ENCODE assay signal across 21 cellular contexts in the genomic region with DNA sequence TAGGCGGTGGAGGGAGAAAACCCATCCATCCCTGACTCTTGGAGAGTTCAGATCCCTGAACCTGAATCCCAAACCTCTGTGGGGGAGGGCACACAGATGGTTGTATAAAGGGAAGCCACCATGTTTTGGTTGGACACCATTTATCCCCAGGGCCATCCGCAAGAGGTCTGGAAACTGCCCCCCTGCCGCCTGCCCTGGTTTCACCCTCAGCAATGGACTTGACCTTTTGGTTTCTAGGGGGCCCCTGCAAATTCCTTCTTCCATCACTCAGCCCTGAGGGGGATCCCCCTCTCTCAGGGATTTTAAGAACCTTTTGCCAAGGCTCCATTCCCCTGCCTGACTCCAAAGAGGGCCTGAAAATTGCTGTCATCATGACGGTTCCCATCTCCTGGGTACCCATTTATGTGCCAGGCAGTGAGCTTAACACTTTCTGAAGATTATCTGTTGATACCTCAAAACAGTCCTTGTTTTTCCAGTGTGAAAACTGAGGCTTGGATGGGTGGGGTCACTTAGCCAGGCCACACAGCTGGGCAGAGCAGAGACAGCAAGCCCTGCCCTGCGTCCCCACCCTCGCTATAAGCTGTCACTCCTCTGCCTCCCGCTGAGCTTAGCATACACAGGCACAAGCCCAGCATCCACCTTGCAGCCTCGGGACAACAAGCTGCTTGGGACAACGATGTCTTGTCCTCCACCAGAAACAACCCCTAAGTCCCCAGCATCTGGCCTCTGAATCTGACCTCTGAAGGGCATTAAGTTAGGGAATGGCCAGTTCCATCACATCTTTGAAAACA. TPM values are rescaled to one million over a fixed set of nuclear protein-coding genes. Genes with fewer than 3 reads are reported as not detected.
DNase-seq lines count a peak whose midpoint lies in the region; ATAC-seq and TF ChIP-seq lines count a peak whose summit lies in the region.
"Had no signal": no experiment of that assay in that cellular context is flagged by ENCODE, and none has a peak within 500 bp of the region (broad histone marks: within the 10 kb centered on the region; RNA-seq: fewer than 3 reads in every experiment).

No MANE protein-coding gene starts in this region.

- H3K27me3 Mint-ChIP-seq in MCF 10A (ENCODE audit: insufficient read depth, unreplicated experiment) (no peaks in the 10 kb centered on the region), nephron progenitor cell (ENCODE audit: low read depth, poor library complexity) (no peaks in the 10 kb centered on the region)

- H3K36me3 Mint-ChIP-seq in MCF 10A (ENCODE audit: insufficient read depth, unreplicated experiment), result peaks cover 39% of the 10 kb centered on the region
- no peaks in the 10 kb centered on the region for H3K36me3 Mint-ChIP-seq in nephron progenitor cell (ENCODE audit: low read depth)
- H3K36me3 Mint-ChIP-seq: CD14-positive monocyte had no signal

- ATAC-seq in HG03095 (IDR thresholded peaks at IDR 0.05; ENCODE audit: unreplicated experiment), result no peak
- no peak for ATAC-seq in HG02852 (IDR thresholded peaks at IDR 0.05; ENCODE audit: unreplicated experiment)
- ATAC-seq: A549 had no signal

- no TSS peak for BruUV-seq in MCF 10A (replicated peaks; lab: Mats Ljungman, UMichigan)

- H3K27ac ChIP-seq in breast epithelium (peak overlapping the region; percentile 27 to 56), esophagus muscularis mucosa (replicated peaks in 1 of 4) (peak overlapping the region in 3 of 4 donors; percentile 51 to 76 (median 65)), skeletal muscle tissue (ENCODE audit: low read depth, low read length) (peak overlapping the region; percentile 31)
- H3K27ac ChIP-seq: A549, SJSA1 had no signal

- H3K4me3 ChIP-seq in breast epithelium, result no peak overlapping the region
- no peak overlapping the region for H3K4me3 ChIP-seq in esophagus muscularis mucosa
- no peak overlapping the region for H3K4me3 ChIP-seq in skeletal muscle tissue (ENCODE audit: low read length in 3 of 3)
- H3K4me3 ChIP-seq: A549, HAP-1, SJSA1 had no signal

- POLR2A ChIA-PET in MCF 10A (lab: Yijun Ruan, JAX), result interaction anchor here (0.6 to 4.7 kb wide), 4 partner anchors 10 to 32 kb away, joined by 3 to 15 read pairs (median 6); no protein-coding TSS in a partner anchor

- H3K27me3 ChIP-seq in breast epithelium, result no peaks in the 10 kb centered on the region
- H3K27me3 ChIP-seq in esophagus muscularis mucosa, result no peaks in the 10 kb centered on the region
- H3K27me3 ChIP-seq in skeletal muscle tissue (ENCODE audit: control insufficient read depth in 3 of 3, insufficient read depth in 3 of 3, low read length in 3 of 3), result no peaks in the 10 kb centered on the region
- H3K27me3 ChIP-seq: SJSA1 had no signal

- H3K27ac Mint-ChIP-seq in MCF 10A (ENCODE audit: low read depth, unreplicated experiment), result no peak overlapping the region
- H3K27ac Mint-ChIP-seq in nephron progenitor cell, result no peak overlapping the region
- H3K27ac Mint-ChIP-seq: CD14-positive monocyte had no signal

- TF ChIP-seq CTCF in breast epithelium (IDR thresholded peaks at IDR 0.05) (no peak), MCF 10A (IDR thresholded peaks at IDR 0.05; ENCODE audit: unreplicated experiment) (no peak), esophagus muscularis mucosa (IDR thresholded peaks at IDR 0.05) (no peak), nephron progenitor cell (IDR thresholded peaks at IDR 0.05) (no peak)

- H3K4me1 Mint-ChIP-seq in MCF 10A (ENCODE audit: insufficient read depth, unreplicated experiment) (peaks cover 45% of the 10 kb centered on the region), nephron progenitor cell (peaks cover 12% of the 10 kb centered on the region)
- H3K4me1 Mint-ChIP-seq: CD14-positive monocyte had no signal

- no peak for TF ChIP-seq POLR2A in breast epithelium (IDR thresholded peaks at IDR 0.05)
- no peak for TF ChIP-seq POLR2A in esophagus muscularis mucosa (IDR thresholded peaks at IDR 0.05; ENCODE audit: low read depth)

- CTCF ChIA-PET in MCF 10A (lab: Yijun Ruan, JAX), result interaction anchor here (0.6 to 2.3 kb wide), 3 partner anchors 55 to 316 kb away, joined by 3 to 8 read pairs (median 4); no protein-coding TSS in a partner anchor

- no peaks in the 10 kb centered on the region for H3K9me3 Mint-ChIP-seq in MCF 10A (ENCODE audit: unreplicated experiment)
- H3K9me3 Mint-ChIP-seq in nephron progenitor cell, result no peaks in the 10 kb centered on the region

- H3K36me3 ChIP-seq in breast epithelium (no peaks in the 10 kb centered on the region), esophagus muscularis mucosa (peaks cover 0 to 9% (median 0%) of the 10 kb centered on the region in 4 donors), skeletal muscle tissue (ENCODE audit: control insufficient read depth in 3 of 3, insufficient read depth in 3 of 3, low read length in 3 of 3) (peaks cover 0 to 10% (median 0%) of the 10 kb centered on the region in 3 donors)
- H3K36me3 ChIP-seq: HAP-1, SJSA1 had no signal

- H3K9ac ChIP-seq in skeletal muscle tissue (ENCODE audit: low read depth in 1 of 3, low read length in 3 of 3), result peak overlapping the region in 1 of 3 donors; percentile 25

- DNase-seq in breast epithelium (ENCODE audit: low spot score in 2 of 2) (no peak), MCF 10A (ENCODE audit: unreplicated experiment) (no peak), NCI-H69 (lab: John Stamatoyannopoulos, UW) (peak; percentile 75), esophagus muscularis mucosa (ENCODE audit: extremely low spot score) (no peak), nephron progenitor cell (no peak)
- DNase-seq: COR-L47, DMS153, KBM-7, NCI-H1092, NCI-H187 treated with DMSO at 0.1 percent for 48 hours, NCI-H2171 treated with DMSO at 0.1 percent for 48 hours, NCI-H510A treated with DMSO at 0.1 percent for 48 hours had no signal

- intact Hi-C loops in breast epithelium (cut with DNase I; ENCODE audit: low total_unique reads) (loop anchor here (10.0 kb wide), 1 partner anchor 52 kb away; no protein-coding TSS in a partner anchor), MCF 10A (cut with micrococcal nuclease) (loop anchor here (5.0 kb wide), 1 partner anchor 54 kb away; no protein-coding TSS in a partner anchor), esophagus muscularis mucosa (cut with DNase I) (no loop called here)

- peaks cover 0 to 5% of the 10 kb centered on the region in 2 donors for H3K4me1 ChIP-seq in breast epithelium
- H3K4me1 ChIP-seq in esophagus muscularis mucosa, result peaks cover 2 to 40% (median 36%) of the 10 kb centered on the region in 4 donors
- peaks cover 13 to 47% (median 47%) of the 10 kb centered on the region in 3 donors for H3K4me1 ChIP-seq in skeletal muscle tissue (ENCODE audit: control insufficient read depth in 3 of 3, insufficient read depth in 3 of 3, low read length in 3 of 3)
- H3K4me1 ChIP-seq: HAP-1, SJSA1 had no signal

- H3K9me3 ChIP-seq in breast epithelium (no peaks in the 10 kb centered on the region), esophagus muscularis mucosa (no peaks in the 10 kb centered on the region), skeletal muscle tissue (ENCODE audit: control insufficient read depth in 3 of 3, low read length in 3 of 3) (no peaks in the 10 kb centered on the region)
- H3K9me3 ChIP-seq: A549, HAP-1, SJSA1 had no signal

- H3K4me3 Mint-ChIP-seq in MCF 10A (ENCODE audit: unreplicated experiment) (no peak overlapping the region), nephron progenitor cell (no peak overlapping the region)
- H3K4me3 Mint-ChIP-seq: CD14-positive monocyte had no signal

- WGBS in esophagus muscularis mucosa, result 90% methylated on average over 6 of the region's 9 CpGs

- no peak for TF ChIP-seq EP300 in esophagus muscularis mucosa (IDR thresholded peaks at IDR 0.05)

RNA-seq across cellular contexts. Expression of gene CRYBB3, which starts 33.2 kb away (rescaled TPM):
- under 1 TPM in 1 of 3 donors, not detected in 2; 0.66 TPM for total RNA-seq in breast epithelium
- total RNA-seq in MCF 10A (2022), result 0.61 and 0.76 TPM in 2 replicates
- total RNA-seq in esophagus muscularis mucosa, result not detected
- total RNA-seq in skeletal muscle tissue, result not detected
- total RNA-seq: M059J, OCI-LY7, SJSA1 had no signal

RNA-seq across cellular contexts. Expression of gene CRYBB2, which starts 53.0 kb away (rescaled TPM):
- total RNA-seq in breast epithelium (under 1 TPM in 1 of 3 donors, not detected in 2; 0.66 TPM), MCF 10A (2022) (0.52 and 0.68 TPM in 2 replicates), esophagus muscularis mucosa (under 1 TPM in 1 of 4 donors, not detected in 3; 0.40 TPM), skeletal muscle tissue (not detected)
- total RNA-seq: OCI-LY7 had no signal
